28 cellular contexts compared by ENCODE assay signal in genomic region chr9:98635374-98635773, GRCh38.
DNase-seq lines count a peak whose midpoint lies in the region; ATAC-seq, FAIRE-seq and TF ChIP-seq lines count a peak whose summit lies in the region.
"Had no signal": no experiment of that assay in that cellular context is flagged by ENCODE, and none has a peak within 500 bp of the region (broad histone marks: within the 10 kb centered on the region; RNA-seq: fewer than 3 reads in every experiment).

No MANE protein-coding gene starts in this region.

- TF ChIP-seq CTCF in PC-9 (conservative IDR thresholded peaks at IDR 0.05) (no peak), bronchial epithelial cell (IDR thresholded peaks at IDR 0.05; ENCODE audit: insufficient read depth, low read length, severe bottlenecking) (no peak), brain microvascular endothelial cell (IDR thresholded peaks at IDR 0.05; ENCODE audit: low read depth, low read length, missing control alignments) (no peak), pancreas (IDR thresholded peaks at IDR 0.05) (no peak)

- H3K27ac ChIP-seq in PC-9 (no peak overlapping the region), brain microvascular endothelial cell (no peak overlapping the region), pancreas (no peak overlapping the region)
- H3K27ac ChIP-seq: C4-2B, dorsolateral prefrontal cortex, HL-60, ovary, right atrium auricular region, testis had no signal

- WGBS in pancreas, 2 donors = 91 to 96% methylated on average over 2 of the region's 2 CpGs

- H3K4me3 ChIP-seq in PC-9 (no peak overlapping the region), bronchial epithelial cell (ENCODE audit: low read depth, low read length) (no peak overlapping the region), brain microvascular endothelial cell (ENCODE audit: low read depth, low read length) (no peak overlapping the region), pancreas (no peak overlapping the region)
- H3K4me3 ChIP-seq: dorsolateral prefrontal cortex, ovary, right atrium auricular region, testis had no signal

- H3K9me2 ChIP-seq in PC-9 (ENCODE audit: insufficient read depth) = no peaks in the 10 kb centered on the region

- DNase-seq in HCEC 1CT (peak; percentile 40), PC-9 (peak; percentile 15 to 57), bronchial epithelial cell (ENCODE audit: low read depth) (peak; percentile 90), kidney tubule cell (ENCODE audit: low spot score) (peak; percentile 74), brain microvascular endothelial cell (no peak), SIG-M5 (lab: John Stamatoyannopoulos, UW) (no peak), pancreas (no peak)
- DNase-seq: activated CD4-positive, alpha-beta memory T cell treated with anti-CD3 and anti-CD28 coated beads, Interleukin-2, amount 10 ng/mL, durations not matched to agents 7 days and 5 days; activated CD4-positive, CD25-positive, alpha-beta regulatory T cell treated with anti-CD3 and anti-CD28 coated beads, Interleukin-2, amount 50 U/mL, for 72 hours; activated CD8-positive, alpha-beta memory T cell treated with anti-CD3 and anti-CD28 coated beads, Interleukin-2, amount 50 U/mL, for 4 hours; activated naive CD4-positive, alpha-beta T cell; activated naive CD8-positive, alpha-beta T cell treated with anti-CD3 and anti-CD28 coated beads, Interleukin-2, amount 50 U/mL, for 24 hours; COR-L47; DND-41; dorsolateral prefrontal cortex; GOT3; Kasumi-1; left ventricle myocardium superior; NCI-H510A; ovary; stimulated activated CD4-positive, alpha-beta T cell treated with anti-CD3 and anti-CD28 coated beads, Interleukin-1b, Interleukin-23, amount 100 ng/mL, for 48 hours; stimulated activated naive CD8-positive, alpha-beta T cell treated with anti-CD3 and anti-CD28 coated beads, Interleukin-15, Interleukin-2, amounts not matched to agents 100 U/mL and 50 U/mL, for 24 hours; testis had no signal

- H3K4me2 ChIP-seq in PC-9 = no peak overlapping the region

- no peaks in the 10 kb centered on the region for H3K36me3 ChIP-seq in PC-9 (ENCODE audit: low read depth)
- H3K36me3 ChIP-seq in bronchial epithelial cell (ENCODE audit: control insufficient read depth, insufficient read depth, low read length) = no peaks in the 10 kb centered on the region
- no peaks in the 10 kb centered on the region for H3K36me3 ChIP-seq in brain microvascular endothelial cell (replicated peaks)
- H3K36me3 ChIP-seq in pancreas = no peaks in the 10 kb centered on the region
- H3K36me3 ChIP-seq: ovary, right atrium auricular region had no signal

- H3K27me3 ChIP-seq in PC-9 (ENCODE audit: insufficient read depth, low read depth) (no peaks in the 10 kb centered on the region), bronchial epithelial cell (ENCODE audit: control insufficient read depth, insufficient read depth, low read length) (no peaks in the 10 kb centered on the region), brain microvascular endothelial cell (replicated peaks) (no peaks in the 10 kb centered on the region), pancreas (no peaks in the 10 kb centered on the region)
- H3K27me3 ChIP-seq: dorsolateral prefrontal cortex, ovary, right atrium auricular region, testis had no signal

- intact Hi-C loops in PC-9 (cut with micrococcal nuclease; ENCODE audit: unreplicated experiment) = loop anchor here (1.0 kb wide), 1 partner anchor 61 kb away; no protein-coding TSS in a partner anchor
- intact Hi-C loops in pancreas (cut with DNase I) = no loop called here

- CTCF ChIA-PET in PC-9 (lab: Charles Lee) = no interaction called here

- POLR2A ChIA-PET in PC-9 (lab: Charles Lee; ENCODE audit: unreplicated experiment) = interaction anchor here (0.6 kb wide), 1 partner anchor 118 kb away, joined by 4 read pairs; no protein-coding TSS in a partner anchor

- BruUV-seq in PC-9 (replicated peaks; lab: Mats Ljungman, UMichigan) = no TSS peak

- H3K4me1 ChIP-seq in PC-9 (replicated peaks; ENCODE audit: insufficient read depth) = peaks cover 6% of the 10 kb centered on the region
- no peaks in the 10 kb centered on the region for H3K4me1 ChIP-seq in pancreas
- H3K4me1 ChIP-seq: right atrium auricular region, testis had no signal

- in situ Hi-C loops in brain microvascular endothelial cell (cut with HindIII; ENCODE audit: low pct_ligation_motif_present, low sequenced_read_pairs) = no loop called here

- ATAC-seq in pancreas (no peak), HG02610 (IDR thresholded peaks at IDR 0.05; ENCODE audit: unreplicated experiment) (no peak)
- ATAC-seq: activated naive CD8-positive, alpha-beta T cell treated with anti-CD3 and anti-CD28 coated beads, Interleukin-2, amount 50 U/mL, for 24 hours; left ventricle myocardium superior; SK-N-SH treated with all-trans-retinoic acid at 6 μM for 48 hours; stimulated activated naive CD8-positive, alpha-beta T cell treated with anti-CD3 and anti-CD28 coated beads, Interleukin-15, Interleukin-2, amounts not matched to agents 100 U/mL and 50 U/mL, for 24 hours had no signal

- FAIRE-seq in bronchial epithelial cell (lab: Jason Lieb, UNC) = peak; percentile 32
- no peak for FAIRE-seq in pancreas (lab: Jason Lieb, UNC)

- no peak overlapping the region for H2AFZ ChIP-seq in PC-9

- H3F3A ChIP-seq in PC-9 (ENCODE audit: insufficient read depth, low read depth) = no peaks in the 10 kb centered on the region

- H4K20me1 ChIP-seq in PC-9 (ENCODE audit: insufficient read depth) = no peaks in the 10 kb centered on the region

- H3K9me3 ChIP-seq in PC-9 (ENCODE audit: insufficient read depth, low read depth) (no peaks in the 10 kb centered on the region), pancreas (no peaks in the 10 kb centered on the region)
- H3K9me3 ChIP-seq: ovary, right atrium auricular region, testis had no signal

- H3K79me2 ChIP-seq in PC-9 (ENCODE audit: low read depth) = no peaks in the 10 kb centered on the region

Comparison
In these comparisons a context has a peak if more than half of its experiments do, and no peak if none do; other contexts are left out.
1. DNase-seq: peak in HCEC 1CT (single experiment), PC-9 (2 of 2), bronchial epithelial cell (single experiment) and kidney tubule cell (single experiment); none in brain microvascular endothelial cell (single experiment), SIG-M5 (single experiment) and pancreas (0 of 6).